In genomic region chr5:168583742-168584482, GRCh38 we compare ENCODE assay signal across 11 cellular contexts. TPM values are rescaled to one million over a fixed set of nuclear protein-coding genes. Genes with fewer than 3 reads are reported as not detected.
DNase-seq lines count a peak whose midpoint lies in the region; ATAC-seq, FAIRE-seq and TF ChIP-seq lines count a peak whose summit lies in the region.
"Had no signal": no experiment of that assay in that cellular context is flagged by ENCODE, and none has a peak within 500 bp of the region (broad histone marks: within the 10 kb centered on the region; RNA-seq: fewer than 3 reads in every experiment).

No MANE protein-coding gene starts in this region.

- H3K4me1 ChIP-seq in aorta (ENCODE audit: control insufficient read depth in 1 of 2, insufficient read depth in 2 of 2, low read length in 2 of 2) = no peaks in the 10 kb centered on the region

- 81% methylated on average over 2 of the region's 2 CpGs for WGBS in aorta, 2 donors

- H3K36me3 ChIP-seq in aorta (ENCODE audit: control insufficient read depth in 1 of 2, insufficient read depth in 2 of 2, low read length in 1 of 2) = no peaks in the 10 kb centered on the region
- H3K36me3 ChIP-seq: upper lobe of left lung had no signal

- intact Hi-C loops in aorta (cut with DNase I) = no loop called here

- no peak for TF ChIP-seq POLR2A in GM12891 (IDR thresholded peaks at IDR 0.05; ENCODE audit: low read depth, low read length)

- H3K4me3 ChIP-seq in aorta (ENCODE audit: low read length in 2 of 2) = no peak overlapping the region
- H3K4me3 ChIP-seq: upper lobe of left lung had no signal

- no peak overlapping the region for H3K27ac ChIP-seq in aorta (ENCODE audit: low read depth in 1 of 2, low read length in 2 of 2)
- H3K27ac ChIP-seq: upper lobe of left lung had no signal

- DNase-seq in GM12891 (ENCODE audit: insufficient read length, low spot score) (no peak), Kasumi-1 (lab: John Stamatoyannopoulos, UW) (peak; percentile 23 to 35), aorta (no peak), NCI-H146 treated with DMSO at 0.1 percent for 48 hours (lab: John Stamatoyannopoulos, UW; ENCODE audit: unreplicated experiment) (no peak), mesenteric fat pad (ENCODE audit: low spot score) (no peak)
- no peak for DNase-seq in activated T-cell treated with anti-CD3 and anti-CD28 coated beads, Interleukin-2, amount 50 U/mL, for 48 hours
- DNase-seq: upper lobe of left lung had no signal

- FAIRE-seq in GM12891 (lab: Jason Lieb, UNC) = no peak

- no peaks in the 10 kb centered on the region for H3K9me3 ChIP-seq in aorta (ENCODE audit: control insufficient read depth, low read length)
- H3K9me3 ChIP-seq: upper lobe of left lung had no signal

- no peaks in the 10 kb centered on the region for H3K27me3 ChIP-seq in aorta (ENCODE audit: control insufficient read depth in 1 of 2, insufficient read depth in 2 of 2, low read length in 1 of 2)
- H3K27me3 ChIP-seq: upper lobe of left lung had no signal

- peak; percentile 33 for ATAC-seq in GM19452 (IDR thresholded peaks at IDR 0.05; ENCODE audit: unreplicated experiment)
- ATAC-seq in HG02885 (IDR thresholded peaks at IDR 0.05; ENCODE audit: poor library complexity, unreplicated experiment) = peak; percentile 21
- ATAC-seq in aorta (ENCODE audit: low FRiP score) = no peak
- ATAC-seq: HCT116 had no signal

TF ChIP-seq in GM12891, 5 proteins besides CTCF, POLR2A, EP300 and RAD21:
- TF ChIP-seq PAX5 (IDR thresholded peaks at IDR 0.05; ENCODE audit: insufficient read depth, low read length, severe bottlenecking) = no peak
- peak; percentile 92 for TF ChIP-seq SPI1 (IDR thresholded peaks at IDR 0.05; ENCODE audit: low read depth, low read length)
TF ChIP-seq in GM12891: peak in this region for 1.

RNA-seq across cellular contexts. Expression of gene PANK3, which starts 4.7 kb away (rescaled TPM):
- 8.0 TPM for polyA plus RNA-seq in GM12891 (2012; ENCODE audit: low read depth, missing spikeins)
- total RNA-seq in aorta (10 to 100 TPM; 42.0 to 57.1 TPM), mesenteric fat pad (55.1 TPM)
- 10 to 100 TPM in 1 of 2 donors, 1 to 10 TPM in 1; 8.0 to 13.8 TPM for polyA plus RNA-seq in aorta

RNA-seq across cellular contexts. Expression of gene FBLL1, which starts 54.8 kb away (rescaled TPM):
- 0.33 TPM for polyA plus RNA-seq in GM12891 (2012; ENCODE audit: low read depth, missing spikeins)
- total RNA-seq in aorta (under 1 TPM in 1 of 2 donors, not detected in 1; 0.57 TPM), mesenteric fat pad (not detected)
- under 1 TPM in 1 of 2 donors, not detected in 1; 0.25 TPM for polyA plus RNA-seq in aorta
- total RNA-seq: mononuclear cell had no signal

Comparison
In these comparisons a context has a peak if more than half of its experiments do, and no peak if none do; other contexts are left out.
1. DNase-seq: peak in Kasumi-1 (2 of 2); none in GM12891 (single experiment), aorta (0 of 2), NCI-H146 treated with DMSO at 0.1 percent for 48 hours (single experiment), activated T-cell treated with anti-CD3 and anti-CD28 coated beads, Interleukin-2, amount 50 U/mL, for 48 hours (0 of 2) and mesenteric fat pad (single experiment).